ENCODE assay signal across 14 cellular contexts in the genomic region with DNA sequence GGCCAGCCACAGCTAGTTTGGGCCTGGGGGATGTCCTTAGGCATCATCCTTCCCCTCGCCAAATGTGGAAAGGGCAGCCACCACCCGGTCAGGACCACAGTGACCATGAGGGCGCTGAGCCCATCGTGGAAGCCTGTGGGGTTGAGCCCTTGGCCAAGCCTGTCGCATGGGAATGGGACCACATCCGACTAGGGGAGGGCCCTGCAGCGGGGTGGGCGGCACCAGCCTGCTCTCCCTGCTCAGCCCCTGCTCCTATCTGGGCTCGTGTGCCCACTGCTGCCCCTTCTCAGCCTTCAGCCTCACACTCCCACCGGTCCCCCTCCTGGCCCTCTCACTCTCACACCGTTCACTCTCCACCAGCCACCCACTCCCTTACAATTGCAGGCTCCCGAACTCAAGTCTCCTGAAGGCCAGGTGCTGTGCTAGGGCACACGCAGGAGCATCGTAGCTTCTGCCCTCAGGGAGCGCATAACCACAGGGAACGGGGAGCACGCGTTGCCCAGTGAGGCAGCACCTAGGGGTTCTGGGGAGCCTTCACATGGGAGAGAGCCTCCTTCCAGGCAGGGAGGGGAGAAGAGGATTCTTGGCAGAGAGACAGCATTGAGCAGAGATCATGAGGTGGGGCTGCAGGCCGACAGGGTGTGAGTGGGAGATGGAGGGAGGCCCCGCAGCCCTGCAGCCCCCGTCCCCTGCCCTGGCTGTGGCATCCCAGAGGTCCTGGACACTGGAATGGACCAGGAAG. TPM values are rescaled to one million over a fixed set of nuclear protein-coding genes. Genes with fewer than 3 reads are reported as not detected.
DNase-seq lines count a peak whose midpoint lies in the region; ATAC-seq and TF ChIP-seq lines count a peak whose summit lies in the region.
"Had no signal": no experiment of that assay in that cellular context is flagged by ENCODE, and none has a peak within 500 bp of the region (broad histone marks: within the 10 kb centered on the region; RNA-seq: fewer than 3 reads in every experiment).

No MANE protein-coding gene starts in this region.

- H3K27me3 ChIP-seq in BLaER1: no peaks in the 10 kb centered on the region
- H3K27me3 ChIP-seq in adrenal gland: no peaks in the 10 kb centered on the region
- H3K27me3 ChIP-seq in layer of hippocampus (ENCODE audit: control insufficient read depth, insufficient read depth, low read length): no peaks in the 10 kb centered on the region
- H3K27me3 ChIP-seq in rectal smooth muscle tissue (ENCODE audit: control insufficient read depth, insufficient read depth, low read length): peaks cover 2% of the 10 kb centered on the region

- H3K36me3 ChIP-seq in BLaER1: no peaks in the 10 kb centered on the region
- H3K36me3 ChIP-seq in adrenal gland (replicated peaks in 1 of 2): peaks cover 0 to 3% of the 10 kb centered on the region in 2 donors
- no peaks in the 10 kb centered on the region for H3K36me3 ChIP-seq in rectal smooth muscle tissue (ENCODE audit: control insufficient read depth, insufficient read depth, low read length)

- TF ChIP-seq CTCF in adrenal gland (IDR thresholded peaks at IDR 0.05): no peak

- DNase-seq in adrenal gland (no peak), NCI-H82 (lab: John Stamatoyannopoulos, UW) (no peak)
- DNase-seq: activated CD4-positive, alpha-beta T cell treated with anti-CD3 and anti-CD28 coated beads for 48 hours; activated naive CD4-positive, alpha-beta T cell treated with Interleukin-2 at 50 U/mL for 16 hours; AML-193; NCI-H526; stimulated activated CD4-positive, alpha-beta T cell treated with anti-CD3 and anti-CD28 coated beads, Interleukin-4, amount 100 ng/mL, for 1 hour; SW 1271 had no signal

- peak overlapping the region; percentile 72 for H3K27ac ChIP-seq in BLaER1
- peak overlapping the region; percentile 90 to 94 (median 92) for H3K27ac ChIP-seq in adrenal gland
- peak overlapping the region; percentile 94 for H3K27ac ChIP-seq in layer of hippocampus (ENCODE audit: low read depth, low read length)
- H3K27ac ChIP-seq in rectal smooth muscle tissue (ENCODE audit: low read depth, low read length): peak overlapping the region; percentile 96

- WGBS in adrenal gland, 4 donors: 79 to 93% (median 85%) methylated on average over 14 to 21 of the region's 21 CpGs

- no peak for TF ChIP-seq POLR2A in adrenal gland (IDR thresholded peaks at IDR 0.05)

- H3K4me3 ChIP-seq in BLaER1: no peak overlapping the region
- no peak overlapping the region for H3K4me3 ChIP-seq in adrenal gland
- H3K4me3 ChIP-seq in rectal smooth muscle tissue (ENCODE audit: low read length): no peak overlapping the region

- ATAC-seq in HG03469 (IDR thresholded peaks at IDR 0.05; ENCODE audit: unreplicated experiment): no peak
- no peak for ATAC-seq in HG02610 (IDR thresholded peaks at IDR 0.05; ENCODE audit: unreplicated experiment)
- no peak for ATAC-seq in HG02763 (IDR thresholded peaks at IDR 0.05; ENCODE audit: unreplicated experiment)

- H3K4me2 ChIP-seq in BLaER1: peak overlapping the region; percentile 81

- H3K4me1 ChIP-seq in BLaER1: peaks cover 65% of the 10 kb centered on the region
- peaks cover 17 to 20% of the 10 kb centered on the region in 2 donors for H3K4me1 ChIP-seq in adrenal gland (replicated peaks in 1 of 2)
- H3K4me1 ChIP-seq in rectal smooth muscle tissue (ENCODE audit: control insufficient read depth, insufficient read depth, low read length): peaks cover 12% of the 10 kb centered on the region

- H3K9me3 ChIP-seq in BLaER1 (no peaks in the 10 kb centered on the region), adrenal gland (replicated peaks in 1 of 3) (no peaks in the 10 kb centered on the region)

- no peaks in the 10 kb centered on the region for H4K20me1 ChIP-seq in BLaER1

- H3K9ac ChIP-seq in BLaER1 (peak overlapping the region; percentile 69), rectal smooth muscle tissue (ENCODE audit: low read length) (no peak overlapping the region)

- intact Hi-C loops in adrenal gland (cut with DNase I): no loop called here

RNA-seq across cellular contexts. Expression of gene LOXL1, which starts 26.1 kb away (rescaled TPM):
- total RNA-seq in adrenal gland: 10 to 100 TPM in 4 of 8 donors, 1 to 10 TPM in 4; 6.8 to 31.7 (median 10.9) TPM
- polyA plus RNA-seq in adrenal gland: 10 to 100 TPM in 2 of 3 donors, 1 to 10 TPM in 1; 8.0 to 58.0 (median 22.5) TPM

RNA-seq across cellular contexts. Expression of gene STOML1, which starts 39.8 kb away (rescaled TPM):
- total RNA-seq in adrenal gland: 10 to 100 TPM; 21.7 to 92.2 (median 32.4) TPM
- polyA plus RNA-seq in adrenal gland: 10 to 100 TPM in 2 of 3 donors, 1 to 10 TPM in 1; 8.6 to 27.5 (median 23.9) TPM

RNA-seq across cellular contexts. Expression of gene PML, which starts 42.2 kb away (rescaled TPM):
- 100 to 1,000 TPM in 1 of 8 donors, 10 to 100 TPM in 7; 27.3 to 103 (median 67.4) TPM for total RNA-seq in adrenal gland
- 10 to 100 TPM; 10.5 to 44.1 (median 37.0) TPM for polyA plus RNA-seq in adrenal gland
